In the genomic region with DNA sequence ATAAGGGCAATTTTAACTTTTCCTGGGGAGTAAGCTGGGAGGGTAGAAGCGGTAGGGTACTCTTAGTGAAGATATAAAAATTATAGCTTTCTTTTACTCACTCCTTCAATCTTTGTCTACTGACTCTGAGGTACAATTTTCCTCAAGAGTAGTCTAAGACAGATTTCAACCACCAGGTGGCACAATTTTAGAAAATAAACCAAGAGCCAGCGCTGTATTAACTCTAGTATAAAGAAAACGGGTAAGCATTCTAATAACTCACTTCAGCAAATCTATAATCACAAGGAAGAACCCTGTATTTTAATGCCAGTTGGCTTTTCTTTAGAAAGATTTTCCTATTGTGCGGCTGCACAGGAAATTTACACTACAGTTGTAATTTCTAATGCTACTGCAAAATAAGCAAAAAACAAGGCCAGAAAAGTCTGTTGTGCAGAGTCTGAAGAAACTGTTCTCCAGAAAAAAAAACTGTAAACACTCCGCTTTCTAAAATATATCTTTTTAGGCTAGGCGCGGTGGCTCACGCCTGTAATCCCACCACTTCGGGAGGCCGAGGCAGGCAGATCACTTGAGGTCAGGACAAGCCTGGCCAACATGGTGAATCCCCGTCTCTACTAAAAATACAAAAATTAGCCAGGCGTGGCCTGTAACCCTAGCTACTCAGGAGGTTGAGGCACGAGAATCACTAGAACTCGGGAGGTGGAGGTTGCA, we compare ENCODE assay signal across 8 cellular contexts. TPM values are rescaled to one million over a fixed set of nuclear protein-coding genes. Genes with fewer than 3 reads are reported as not detected.
DNase-seq lines count a peak whose midpoint lies in the region; ATAC-seq and TF ChIP-seq lines count a peak whose summit lies in the region.

No MANE protein-coding gene starts in this region.

- CTCF ChIA-PET in CD8-positive, alpha-beta T cell (lab: Charles Lee): interaction anchor here (0.6 to 3.7 kb wide), 23 partner anchors 10 to 1159 kb away, joined by 3 to 59 read pairs (median 4); partner anchors contain the start of genes ATMIN, C16orf46 and GAN

- no peak overlapping the region for H2AFZ ChIP-seq in GM23338

- peak in 1 of 7 experiments; percentile 33 for DNase-seq in CD8-positive, alpha-beta T cell
- DNase-seq in GM23338 (ENCODE audit: low spot score): peak; percentile 82
- DNase-seq in NOMO-1 treated with DMSO at 0.1 percent for 48 hours (lab: John Stamatoyannopoulos, UW; ENCODE audit: unreplicated experiment): peak; percentile 72
- DNase-seq in astrocyte of the hippocampus (ENCODE audit: low read depth, low spot score): peak; percentile 74
- DNase-seq in kidney tubule cell (ENCODE audit: low spot score): peak; percentile 67
- peak; percentile 53 for DNase-seq in stromal cell of bone marrow (ENCODE audit: low read depth)

- no peaks in the 10 kb centered on the region for H3K9me3 Mint-ChIP-seq in CD8-positive, alpha-beta T cell
- no peaks in the 10 kb centered on the region for H3K9me3 Mint-ChIP-seq in GM23338

- H3K79me2 ChIP-seq in GM23338 (replicated peaks; ENCODE audit: insufficient read depth): peaks cover 88% of the 10 kb centered on the region

- peaks cover 13% of the 10 kb centered on the region; the same call in 1 of the 2 replicates for H4K20me1 ChIP-seq in GM23338 (replicated peaks; ENCODE audit: insufficient read depth)

- no peaks in the 10 kb centered on the region for H3K27me3 ChIP-seq in CD8-positive, alpha-beta T cell (ENCODE audit: insufficient read depth, low read length)
- no peaks in the 10 kb centered on the region for H3K27me3 ChIP-seq in GM23338 (ENCODE audit: insufficient read depth)

- no peaks in the 10 kb centered on the region for H3F3A ChIP-seq in GM23338 (replicated peaks; ENCODE audit: low read depth)

- H3K27me3 Mint-ChIP-seq in CD8-positive, alpha-beta T cell (ENCODE audit: low read depth): no peaks in the 10 kb centered on the region
- peaks cover 8% of the 10 kb centered on the region for H3K27me3 Mint-ChIP-seq in GM23338 (ENCODE audit: insufficient read depth, low read depth, poor library complexity)

- peak overlapping the region; percentile 32 for H3K4me3 ChIP-seq in CD8-positive, alpha-beta T cell (ENCODE audit: low read depth, low read length)
- no peak overlapping the region for H3K4me3 ChIP-seq in GM23338

- peak overlapping the region; percentile 38 for H3K27ac Mint-ChIP-seq in CD8-positive, alpha-beta T cell
- H3K27ac Mint-ChIP-seq in GM23338: no peak overlapping the region

- peak overlapping the region; percentile 39 for H3K27ac ChIP-seq in CD8-positive, alpha-beta T cell (ENCODE audit: low read depth, low read length)
- no peak overlapping the region for H3K27ac ChIP-seq in GM23338 (ENCODE audit: low read depth)

- no peaks in the 10 kb centered on the region for H3K9me2 ChIP-seq in GM23338 (ENCODE audit: insufficient read depth)

- no peaks in the 10 kb centered on the region for H3K9me3 ChIP-seq in CD8-positive, alpha-beta T cell (ENCODE audit: low read length)

- H3K4me1 Mint-ChIP-seq in CD8-positive, alpha-beta T cell (ENCODE audit: low read depth): peaks cover 51% of the 10 kb centered on the region
- H3K4me1 Mint-ChIP-seq in GM23338: peaks cover 22% of the 10 kb centered on the region

- TF ChIP-seq CTCF in CD8-positive, alpha-beta T cell (IDR thresholded peaks at IDR 0.05): peak; percentile 90
- peak; percentile 47 to 79 for TF ChIP-seq CTCF in GM23338 (conservative IDR thresholded peaks at IDR 0.05; ENCODE audit: low read depth in 2 of 2)

- H3K4me3 Mint-ChIP-seq in CD8-positive, alpha-beta T cell: peak overlapping the region; percentile 65
- H3K4me3 Mint-ChIP-seq in GM23338: peak overlapping the region; percentile 58

- no peaks in the 10 kb centered on the region for H3K36me3 ChIP-seq in CD8-positive, alpha-beta T cell (ENCODE audit: insufficient read depth, low read length)
- no peaks in the 10 kb centered on the region for H3K36me3 ChIP-seq in GM23338 (ENCODE audit: insufficient read depth)

- ATAC-seq in CD8-positive, alpha-beta T cell: no peak
- ATAC-seq in GM23338 (no peak), GM21723 (IDR thresholded peaks at IDR 0.05; ENCODE audit: unreplicated experiment) (no peak), HG03196 (IDR thresholded peaks at IDR 0.05; ENCODE audit: unreplicated experiment) (no peak)

- H3K36me3 Mint-ChIP-seq in CD8-positive, alpha-beta T cell: peaks cover 14% of the 10 kb centered on the region
- H3K36me3 Mint-ChIP-seq in GM23338 (ENCODE audit: low read depth): peaks cover 3% of the 10 kb centered on the region; the same call in 1 of the 3 replicates

- H3K4me2 ChIP-seq in GM23338: peak overlapping the region; percentile 47; the same call in 1 of the 2 replicates

- H3K4me1 ChIP-seq in CD8-positive, alpha-beta T cell (ENCODE audit: insufficient read depth, low read length): peaks cover 22% of the 10 kb centered on the region
- peaks cover 7% of the 10 kb centered on the region for H3K4me1 ChIP-seq in GM23338 (ENCODE audit: insufficient read depth)

- POLR2A ChIA-PET in CD8-positive, alpha-beta T cell (lab: Charles Lee): interaction anchor here (3.0 to 4.8 kb wide), 2 partner anchors 31 to 72 kb away, joined by 13 to 34 read pairs; partner anchors contain the start of genes ATMIN and C16orf46

- intact Hi-C loops in CD8-positive, alpha-beta T cell (cut with DNase I, micrococcal nuclease): loop anchor here (1.0 to 10.0 kb wide), 5 partner anchors 460 to 1650 kb away; partner anchors contain the start of gene DYNLRB2 (in 1 of the 2)

TF ChIP-seq in GM23338, 12 proteins besides CTCF, POLR2A, EP300 and RAD21:
- TF ChIP-seq ETS1 (IDR thresholded peaks at IDR 0.05) (no peak), POLR2AphosphoS5 (IDR thresholded peaks at IDR 0.05; ENCODE audit: low read depth) (no peak), STAT1 (IDR thresholded peaks at IDR 0.05; ENCODE audit: unreplicated experiment) (no peak), JUNB (IDR thresholded peaks at IDR 0.05; ENCODE audit: unreplicated experiment) (no peak), EZH2phosphoT487 (IDR thresholded peaks at IDR 0.05; ENCODE audit: unreplicated experiment) (no peak)

RNA-seq across cellular contexts. Expression of gene CMC2, which starts 1.9 kb away (rescaled TPM):
- 10 to 100 TPM; 84.0 to 86.3 TPM for total RNA-seq in CD8-positive, alpha-beta T cell
- total RNA-seq in GM23338 (2014; rRNA removed; shearing (Covaris generic)): 35.7 and 63.3 TPM in 2 replicates
- polyA plus RNA-seq in GM23338 (2016; fragmentation: Nextera tagmentation; extraction: Ambion mirVana): 211 and 241 TPM in 2 replicates

RNA-seq across cellular contexts. Expression of gene CENPN, which starts 2.2 kb away (rescaled TPM):
- total RNA-seq in CD8-positive, alpha-beta T cell: 10 to 100 TPM; 16.0 to 16.9 TPM
- total RNA-seq in GM23338 (2014; rRNA removed; shearing (Covaris generic)): 43.6 and 54.9 TPM in 2 replicates
- polyA plus RNA-seq in GM23338 (2016; fragmentation: Nextera tagmentation; extraction: Ambion mirVana): 59.0 and 80.8 TPM in 2 replicates

RNA-seq across cellular contexts. Expression of gene ATMIN, which starts 30.8 kb away (rescaled TPM):
- 10 to 100 TPM; 32.2 to 35.1 TPM for total RNA-seq in CD8-positive, alpha-beta T cell
- 58.8 and 60.5 TPM in 2 replicates for total RNA-seq in GM23338 (2014; rRNA removed; shearing (Covaris generic))
- polyA plus RNA-seq in GM23338 (2016; fragmentation: Nextera tagmentation; extraction: Ambion mirVana): 20.6 and 22.0 TPM in 2 replicates
